ENCODE assay signal across 2 cellular contexts in the genomic region with DNA sequence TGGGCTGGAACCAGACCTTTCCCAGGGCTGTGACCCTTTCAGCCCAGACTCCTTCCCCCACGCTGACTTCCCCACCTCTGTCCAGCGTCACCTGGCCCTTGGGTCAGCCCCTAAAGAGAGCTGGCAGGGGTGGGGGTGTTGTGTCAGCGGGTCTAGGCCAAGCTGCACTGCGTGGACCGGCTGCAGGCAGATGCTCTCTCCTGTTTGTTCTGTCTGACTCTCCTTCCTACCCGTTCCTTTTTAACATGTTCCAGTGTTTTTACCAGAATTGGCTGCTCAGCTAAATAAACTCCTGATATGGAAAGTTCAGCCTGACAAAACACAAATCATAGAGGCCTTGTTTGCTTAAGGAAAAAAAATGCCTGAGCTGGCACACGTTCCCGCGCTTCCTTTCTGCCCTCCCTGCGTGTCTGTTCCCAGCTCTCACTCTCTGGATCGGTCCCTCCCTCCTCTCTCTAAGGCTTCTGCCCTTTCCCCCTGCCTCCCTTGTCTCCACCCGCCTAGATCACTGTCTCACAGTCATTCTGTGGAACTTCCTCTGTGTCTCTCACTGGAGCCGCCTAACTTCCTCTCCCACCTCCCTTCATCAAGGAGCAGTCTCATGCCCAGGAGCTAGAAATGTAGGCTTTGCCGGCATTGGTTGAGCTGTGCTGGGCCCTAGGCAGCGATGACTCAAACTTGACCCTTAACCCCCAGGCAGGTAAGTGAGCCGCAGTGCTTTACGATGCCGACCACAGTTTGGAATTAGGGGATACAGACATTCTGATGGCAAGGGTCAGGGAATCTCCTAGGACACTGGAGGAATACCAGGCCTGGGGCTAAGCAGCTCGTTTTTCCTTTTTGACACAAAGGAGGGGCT.
TF ChIP-seq lines count a peak whose summit lies in the region.

No MANE protein-coding gene starts in this region.

TF ChIP-seq in A549, 52 proteins besides CTCF, POLR2A, EP300 and RAD21 (continued from another document):
- peak; percentile 59 for TF ChIP-seq MAFK (IDR thresholded peaks at IDR 0.05; ENCODE audit: partially characterized antibody)
- TF ChIP-seq POLR2AphosphoS2 (conservative IDR thresholded peaks at IDR 0.05; ENCODE audit: low read length), result no peak

TF ChIP-seq in SK-N-SH treated with all-trans-retinoic acid at 6 μM for 48 hours, 23 proteins besides CTCF, POLR2A, EP300 and RAD21 (continued from another document):
- no peak for TF ChIP-seq ZC3H10 (CRISPR knock-in tag; IDR thresholded peaks at IDR 0.05)
